8 cellular contexts compared by ENCODE assay signal in the genomic region with DNA sequence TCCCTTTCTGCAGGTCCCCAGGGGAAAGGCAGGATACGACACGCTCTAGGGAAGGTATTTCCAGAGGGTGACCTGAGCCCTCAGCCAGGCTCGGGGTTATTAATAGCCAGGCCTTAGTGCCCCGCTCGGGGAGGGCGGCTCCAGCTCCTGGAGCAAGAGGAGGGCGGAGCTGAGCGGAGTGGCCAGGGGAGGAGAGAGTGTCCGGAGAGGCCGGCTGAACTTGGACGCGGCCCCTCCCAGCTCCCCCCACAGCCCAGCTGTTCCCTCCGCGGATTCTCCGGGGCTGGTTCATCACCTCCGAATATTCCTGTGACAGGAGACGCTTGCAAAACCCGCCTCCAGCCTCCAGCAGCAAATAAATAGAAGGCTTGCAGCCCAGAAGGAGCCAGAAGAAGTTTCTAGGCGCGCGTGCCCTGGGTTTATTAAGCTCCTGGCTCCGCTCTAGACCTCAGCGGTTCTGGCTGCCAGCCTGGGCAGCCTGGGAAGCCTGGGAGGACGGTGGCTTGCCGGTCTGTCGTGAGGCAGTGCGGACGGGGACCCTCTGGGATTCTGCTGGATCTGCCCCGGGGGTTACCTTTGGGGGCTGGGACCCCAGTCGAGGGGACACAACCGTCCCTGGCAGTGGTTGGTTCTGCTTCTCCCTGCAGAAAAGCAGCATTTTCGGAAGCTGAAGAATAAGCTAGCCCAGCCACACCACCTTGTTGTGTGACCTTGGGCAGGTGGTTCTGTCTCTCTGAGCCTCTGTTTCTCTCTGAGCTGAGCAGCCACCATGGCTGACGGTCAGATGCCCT. TPM values are rescaled to one million over a fixed set of nuclear protein-coding genes. Genes with fewer than 3 reads are reported as not detected.
A peak's percentile ranks its signal among the peaks of the same experiment; 100 is the strongest.
DNase-seq lines count a peak whose midpoint lies in the region; ATAC-seq and TF ChIP-seq lines count a peak whose summit lies in the region.

Gene HSPB8 (plus strand): TSS at position 388 of the 791 bp plus-strand sequence. CDS start 382 bp downstream, at position 770.

- POLR2A ChIA-PET in Panc1 (lab: Charles Lee) = no interaction called here

- TF ChIP-seq CTCF in Panc1 (IDR thresholded peaks at IDR 0.05) (no peak), esophagus squamous epithelium (IDR thresholded peaks at IDR 0.05) (no peak), mucosa of descending colon (IDR thresholded peaks at IDR 0.05) (no peak)

- in situ Hi-C loops in Panc1 (cut with HindIII; ENCODE audit: low pct_unique_long_range_greater_than_20kb, low sequenced_read_pairs) = no loop called here

- no TSS peak for BruUV-seq in Panc1 (replicated peaks; lab: Mats Ljungman, UMichigan)

- 12 to 13% methylated on average over 5 to 16 of the region's 33 CpGs for WGBS in esophagus squamous epithelium, 2 donors

- ATAC-seq in Panc1 = peak; percentile 89
- ATAC-seq in mucosa of descending colon = peak; percentile 75
- no peak for ATAC-seq in GM18519 (IDR thresholded peaks at IDR 0.05; ENCODE audit: low FRiP score, unreplicated experiment)
- no peak for ATAC-seq in HG03280 (IDR thresholded peaks at IDR 0.05; ENCODE audit: unreplicated experiment)
- no peak for ATAC-seq in HG03025 (IDR thresholded peaks at IDR 0.05; ENCODE audit: low FRiP score, unreplicated experiment)

- peak within 1 kb of the TSS; percentile 40 to 72 for H3K4me3 ChIP-seq in Panc1 (ENCODE audit: low read depth in 2 of 2, low read length in 2 of 2)
- H3K4me3 ChIP-seq in esophagus squamous epithelium = peak within 1 kb of the TSS; percentile 45 to 76 (median 66)
- H3K4me3 ChIP-seq in mucosa of descending colon = no peak within 1 kb of the TSS

- 0 out of 2 replicates have a peak within 1 kb of the TSS, but pooled peaks have one; percentile 32 for H3K27ac ChIP-seq in Panc1 (ENCODE audit: low read length)
- peak within 1 kb of the TSS; percentile 87 to 95 (median 88) for H3K27ac ChIP-seq in esophagus squamous epithelium

- H3K9me3 ChIP-seq in Panc1 (ENCODE audit: control insufficient read depth, insufficient read depth, low read depth, low read length) (no peaks in the 10 kb centered on the region), esophagus squamous epithelium (no peaks in the 10 kb centered on the region), mucosa of descending colon (no peaks in the 10 kb centered on the region)

- H3K36me3 ChIP-seq in Panc1 (ENCODE audit: control insufficient read depth, insufficient read depth, low read length) (no peaks in the 10 kb centered on the region), esophagus squamous epithelium (no peaks in the 10 kb centered on the region), mucosa of descending colon (ENCODE audit: low read depth) (no peaks in the 10 kb centered on the region)

- H3K27me3 ChIP-seq in Panc1 (ENCODE audit: control insufficient read depth, insufficient read depth, low read length) (no peaks in the 10 kb centered on the region; the same call in 1 of the 2 replicates), esophagus squamous epithelium (no peaks in the 10 kb centered on the region)

- CTCF ChIA-PET in Panc1 (lab: Charles Lee) = interaction anchor here (0.6 kb wide), 1 partner anchor 24 kb away, joined by 12 read pairs; no protein-coding TSS in a partner anchor

- peaks cover 16% of the 10 kb centered on the region for H3K4me1 ChIP-seq in Panc1 (ENCODE audit: control insufficient read depth, insufficient read depth, low read length)
- peaks cover 18 to 76% (median 42%) of the 10 kb centered on the region in 3 donors for H3K4me1 ChIP-seq in esophagus squamous epithelium
- peaks cover 2% of the 10 kb centered on the region for H3K4me1 ChIP-seq in mucosa of descending colon (ENCODE audit: low read depth)

- DNase-seq in DMS79 treated with DMSO at 0.1 percent for 48 hours (lab: John Stamatoyannopoulos, UW) (peak; percentile 59), Panc1 (ENCODE audit: low read depth, low spot score) (peak; percentile 69), esophagus squamous epithelium (lab: John Stamatoyannopoulos, UW) (no peak), mucosa of descending colon (peak; percentile 55 to 82 (median 68))
- DNase-seq in activated CD4-positive, CD25-positive, alpha-beta regulatory T cell treated with anti-CD3 and anti-CD28 coated beads, Interleukin-2, amount 50 U/mL, for 72 hours = no peak

- intact Hi-C loops in Panc1 (cut with micrococcal nuclease; ENCODE audit: unreplicated experiment) (no loop called here), esophagus squamous epithelium (cut with DNase I) (no loop called here), mucosa of descending colon (cut with DNase I, micrococcal nuclease) (no loop called here)

- peak in 2 of 4 donors; percentile 88 to 96 for TF ChIP-seq POLR2A in esophagus squamous epithelium (IDR thresholded peaks at IDR 0.05)

RNA-seq across cellular contexts. Expression of gene HSPB8, which starts in this region (rescaled TPM):
- total RNA-seq in Panc1 (2021; ENCODE audit: unreplicated experiment) (2.0 TPM), esophagus squamous epithelium (10 to 100 TPM; 47.8 to 86.4 (median 72.1) TPM), mucosa of descending colon (100 to 1,000 TPM in 1 of 3 donors, 10 to 100 TPM in 1, 1 to 10 TPM in 1; 4.7 to 232 (median 10.4) TPM)
- polyA plus RNA-seq in Panc1 (2012; ENCODE audit: insufficient read length) = 0.57 TPM

Comparison
In these comparisons a context has a peak if more than half of its experiments do, and no peak if none do; other contexts are left out.
1. DNase-seq: peak in DMS79 treated with DMSO at 0.1 percent for 48 hours (single experiment), Panc1 (single experiment) and mucosa of descending colon (3 of 3); none in esophagus squamous epithelium (single experiment) and activated CD4-positive, CD25-positive, alpha-beta regulatory T cell treated with anti-CD3 and anti-CD28 coated beads, Interleukin-2, amount 50 U/mL, for 72 hours (single experiment).
2. ATAC-seq: peak in Panc1 (single experiment) and mucosa of descending colon (single experiment); none in GM18519 (single experiment), HG03280 (single experiment) and HG03025 (single experiment).